ENCODE assay signal across 8 cellular contexts in genomic region chr6:157379656-157380457, GRCh38. TPM values are rescaled to one million over a fixed set of nuclear protein-coding genes. Genes with fewer than 3 reads are reported as not detected.
DNase-seq lines count a peak whose midpoint lies in the region; ATAC-seq, FAIRE-seq and TF ChIP-seq lines count a peak whose summit lies in the region.

No MANE protein-coding gene starts in this region.

- H4K20me1 ChIP-seq in SU-DHL-6 (ENCODE audit: low read depth, low read length) = no peaks in the 10 kb centered on the region; the same call in 1 of the 2 replicates

- no peaks in the 10 kb centered on the region for H3F3A ChIP-seq in SU-DHL-6 (ENCODE audit: insufficient read depth)

- TF ChIP-seq CTCF in SU-DHL-6 (IDR thresholded peaks at IDR 0.05; ENCODE audit: insufficient read depth, low read length, poor library complexity, severe bottlenecking) = no peak
- no peak for TF ChIP-seq CTCF in cardiac muscle cell (IDR thresholded peaks at IDR 0.05; ENCODE audit: low read depth, low read length)
- no peak for TF ChIP-seq CTCF in parathyroid adenoma (IDR thresholded peaks at IDR 0.05)
- no peak for TF ChIP-seq CTCF in tibial artery (IDR thresholded peaks at IDR 0.05)

- H3K27me3 ChIP-seq in SU-DHL-6 (ENCODE audit: low read length) = no peaks in the 10 kb centered on the region
- H3K27me3 ChIP-seq in cardiac muscle cell = peaks cover 24% of the 10 kb centered on the region
- no peaks in the 10 kb centered on the region for H3K27me3 ChIP-seq in parathyroid adenoma (ENCODE audit: control insufficient read depth, insufficient read depth, low read length)
- no peaks in the 10 kb centered on the region for H3K27me3 ChIP-seq in tibial artery

- no peaks in the 10 kb centered on the region for H3K79me2 ChIP-seq in SU-DHL-6 (ENCODE audit: insufficient read depth, low read length)
- H3K79me2 ChIP-seq in parathyroid adenoma = peaks cover 10% of the 10 kb centered on the region

- no peaks in the 10 kb centered on the region for H3K9me3 ChIP-seq in SU-DHL-6 (ENCODE audit: insufficient read depth, low read length)
- H3K9me3 ChIP-seq in cardiac muscle cell (ENCODE audit: low read depth) = no peaks in the 10 kb centered on the region
- H3K9me3 ChIP-seq in parathyroid adenoma (ENCODE audit: control insufficient read depth, low read length) = no peaks in the 10 kb centered on the region
- H3K9me3 ChIP-seq in tibial artery = no peaks in the 10 kb centered on the region

- H3K4me3 ChIP-seq in SU-DHL-6 (ENCODE audit: insufficient read depth, low read length, poor library complexity, severe bottlenecking) (peak overlapping the region; percentile 92), cardiac muscle cell (peak overlapping the region; percentile 87), parathyroid adenoma (ENCODE audit: low read depth, low read length) (peak overlapping the region; percentile 87), tibial artery (peak overlapping the region; percentile 73 to 96)

- intact Hi-C loops in tibial artery (cut with DNase I; ENCODE audit: low total_unique reads) = loop anchor here (5.0 kb wide), 1 partner anchor 58 kb away; the partner anchor contains the start of gene TMEM242

- no peak for TF ChIP-seq POLR2A in GM12892 (IDR thresholded peaks at IDR 0.05; ENCODE audit: low read depth, low read length)

- H3K4me2 ChIP-seq in SU-DHL-6 (ENCODE audit: low read depth, low read length, poor library complexity, severe bottlenecking) (peak overlapping the region; percentile 58), parathyroid adenoma (ENCODE audit: low read length) (peak overlapping the region; percentile 64)

- H3K9ac ChIP-seq in SU-DHL-6 (ENCODE audit: low read length) = peak overlapping the region; percentile 79
- H3K9ac ChIP-seq in parathyroid adenoma = peak overlapping the region; percentile 84

- DNase-seq in GM12892 (ENCODE audit: insufficient read length) (peak; percentile 58), NCI-H1417 treated with DMSO at 0.1 percent for 48 hours (lab: John Stamatoyannopoulos, UW) (peak; percentile 52), cardiac muscle cell (ENCODE audit: low read depth in 1 of 2, low spot score in 1 of 2) (peak; percentile 92 to 93), tibial artery (peak; percentile 94)
- DNase-seq in activated naive CD8-positive, alpha-beta T cell treated with anti-CD3 and anti-CD28 coated beads, Interleukin-2, amount 50 U/mL, for 16 hours (ENCODE audit: low read depth, low spot score) = peak; percentile 76

- peak; percentile 91 for FAIRE-seq in GM12892 (lab: Jason Lieb, UNC)

- H2AFZ ChIP-seq in SU-DHL-6 (ENCODE audit: low read depth, low read length, severe bottlenecking) (peak overlapping the region; percentile 95), parathyroid adenoma (peak overlapping the region; percentile 94)

- H3K4me1 ChIP-seq in cardiac muscle cell (ENCODE audit: low read depth) (peaks cover 10% of the 10 kb centered on the region), parathyroid adenoma (peaks cover 3% of the 10 kb centered on the region), tibial artery (peaks cover 0 to 28% (median 18%) of the 10 kb centered on the region in 4 donors)

- no peaks in the 10 kb centered on the region for H3K9me2 ChIP-seq in SU-DHL-6 (replicated peaks; ENCODE audit: insufficient read depth, low read length)

- H3K27ac ChIP-seq in SU-DHL-6 (ENCODE audit: low read depth, low read length) (peak overlapping the region; percentile 47; the same call in 1 of the 2 replicates), cardiac muscle cell (peak overlapping the region; percentile 59), parathyroid adenoma (peak overlapping the region; percentile 89), tibial artery (peak overlapping the region; percentile 92 to 98)

- ATAC-seq in HG02840 (IDR thresholded peaks at IDR 0.05; ENCODE audit: low FRiP score, unreplicated experiment) = peak; percentile 69

- H3K36me3 ChIP-seq in SU-DHL-6 (ENCODE audit: low read length) (no peaks in the 10 kb centered on the region), cardiac muscle cell (no peaks in the 10 kb centered on the region), parathyroid adenoma (ENCODE audit: control insufficient read depth, insufficient read depth, low read length) (no peaks in the 10 kb centered on the region), tibial artery (no peaks in the 10 kb centered on the region)

RNA-seq across cellular contexts. Expression of gene ZDHHC14, which starts 1.1 kb away (rescaled TPM):
- 0.17 TPM for polyA plus RNA-seq in GM12892 (2012; ENCODE audit: missing spikeins)
- 7.5 and 7.8 TPM in 2 replicates for total RNA-seq in cardiac muscle cell
- 6.9 and 10.1 TPM in 2 replicates for polyA plus RNA-seq in cardiac muscle cell

RNA-seq across cellular contexts. Expression of gene TMEM242, which starts 56.5 kb away (rescaled TPM):
- 2.9 TPM for polyA plus RNA-seq in GM12892 (2012; ENCODE audit: missing spikeins)
- 6.3 and 8.7 TPM in 2 replicates for total RNA-seq in cardiac muscle cell
- 19.0 and 20.2 TPM in 2 replicates for polyA plus RNA-seq in cardiac muscle cell

Comparison
In these comparisons a context has a peak if more than half of its experiments do, and no peak if none do; other contexts are left out.
1. Peak in every context shown above with its lines: DNase-seq, ATAC-seq, H3K4me3 ChIP-seq and H3K27ac ChIP-seq.